Comparison of ENCODE assay signal across 16 cellular contexts in the genomic region with DNA sequence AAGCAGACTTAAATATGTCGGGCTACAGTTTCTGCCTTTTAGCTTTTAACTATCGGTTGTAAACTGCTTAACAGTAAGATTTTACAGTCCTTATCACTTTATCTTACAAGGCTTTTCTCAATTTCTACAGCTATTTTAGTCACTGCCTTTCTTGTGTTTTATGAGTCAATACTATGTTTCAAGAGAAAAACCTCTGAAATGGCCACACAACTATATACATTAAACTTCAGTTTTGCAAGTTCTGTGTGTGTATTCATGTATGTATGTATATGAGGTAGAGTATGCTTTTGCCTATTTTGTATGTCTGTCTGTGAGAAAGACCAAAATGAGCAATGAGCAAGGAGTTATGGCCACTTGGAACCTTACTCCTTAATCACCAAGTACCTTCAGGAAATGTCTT.
DNase-seq lines count a peak whose midpoint lies in the region; ATAC-seq, FAIRE-seq and TF ChIP-seq lines count a peak whose summit lies in the region.
"Had no signal": no experiment of that assay in that cellular context is flagged by ENCODE, and none has a peak within 500 bp of the region (broad histone marks: within the 10 kb centered on the region; RNA-seq: fewer than 3 reads in every experiment).

No MANE protein-coding gene starts in this region.

- H3K79me2 ChIP-seq in HepG2 (ENCODE audit: insufficient read depth, low read length) (no peaks in the 10 kb centered on the region), keratinocyte (ENCODE audit: control insufficient read depth, insufficient read depth, low read length) (no peaks in the 10 kb centered on the region)

- no peak overlapping the region for H2AFZ ChIP-seq in HepG2 (ENCODE audit: low read length)
- H2AFZ ChIP-seq in keratinocyte (ENCODE audit: control insufficient read depth, low read length): no peak overlapping the region

- H3K4me1 ChIP-seq in right lobe of liver (peaks cover 0 to 13% (median 5%) of the 10 kb centered on the region in 4 donors), HepG2 (ENCODE audit: insufficient read depth, low read length) (peaks cover 17% of the 10 kb centered on the region), keratinocyte (ENCODE audit: control insufficient read depth, extremely low read depth, insufficient read depth, low read length) (peaks cover 28% of the 10 kb centered on the region), sigmoid colon (peaks cover 0 to 31% (median 16%) of the 10 kb centered on the region in 4 donors)

- ATAC-seq in right lobe of liver (no peak), HepG2 (no peak)

- 67% methylated on average over 2 of the region's 2 CpGs for WGBS in right lobe of liver (ENCODE audit: insufficient coverage, low coverage, low lambda C conversion rate, missing lambda C conversion rate)
- 98% methylated on average over 2 of the region's 2 CpGs for WGBS in HepG2 (ENCODE audit: low lambda C conversion rate)
- WGBS in sigmoid colon, 2 donors: 17 to 63% methylated on average over 2 of the region's 2 CpGs

- H3K4me2 ChIP-seq in HepG2 (ENCODE audit: low read depth, low read length) (no peak overlapping the region), keratinocyte (ENCODE audit: control insufficient read depth, extremely low read depth, insufficient read depth, low read depth, low read length) (peak overlapping the region; percentile 98)

- H3K9me1 ChIP-seq in keratinocyte (ENCODE audit: control insufficient read depth, extremely low read depth, insufficient read depth, low read length): no peaks in the 10 kb centered on the region

- DNase-seq in right lobe of liver (no peak), HepG2 (ENCODE audit: low spot score) (no peak), keratinocyte (ENCODE audit: low read depth, low spot score) (no peak), sigmoid colon (no peak), DMS53 treated with DMSO at 0.1 percent for 48 hours (lab: John Stamatoyannopoulos, UW; ENCODE audit: unreplicated experiment) (no peak), hypothalamus (lab: John Stamatoyannopoulos, UW) (no peak), NCI-H2196 (lab: John Stamatoyannopoulos, UW; ENCODE audit: unreplicated experiment) (no peak)
- DNase-seq in stimulated activated CD8-positive, alpha-beta memory T cell treated with anti-CD3 and anti-CD28 coated beads, Interleukin-4, amount 100 ng/mL, for 48 hours: no peak
- DNase-seq: amygdala; Calu3; NCI-H1092; NCI-H2171; SIG-M5; stimulated activated CD4-positive, alpha-beta T cell treated with anti-CD3 and anti-CD28 coated beads, Interleukin-2, amount 100 ng/mL, for 24 hours had no signal

- FAIRE-seq in HepG2 (lab: Jason Lieb, UNC): no peak
- FAIRE-seq in keratinocyte (lab: Jason Lieb, UNC): no peak
- FAIRE-seq: GM18507, H1 had no signal

- dilution Hi-C loops in keratinocyte (cut with MboI; ENCODE audit: extremely low pct_ligation_motif_present, low sequenced_read_pairs): no loop called here

- TF ChIP-seq CTCF in right lobe of liver (IDR thresholded peaks at IDR 0.05): no peak
- TF ChIP-seq CTCF in HepG2 (CRISPR knock-in tag; IDR thresholded peaks at IDR 0.05): no peak
- no peak for TF ChIP-seq CTCF in keratinocyte (optimal IDR thresholded peaks at IDR 0.05 in 1 of 3, IDR thresholded peaks at IDR 0.05 in 1 of 3, conservative IDR thresholded peaks at IDR 0.05 in 1 of 3; ENCODE audit: extremely low read depth in 1 of 3, insufficient read depth in 2 of 3, low read length in 3 of 3)
- no peak for TF ChIP-seq CTCF in sigmoid colon (IDR thresholded peaks at IDR 0.05)

- intact Hi-C loops in right lobe of liver (cut with DNase I) (no loop called here), HepG2 (cut with micrococcal nuclease; ENCODE audit: unreplicated experiment) (no loop called here), sigmoid colon (cut with DNase I) (loop anchor here (5.0 kb wide), 1 partner anchor 33 kb away; no protein-coding TSS in a partner anchor)

- H4K20me1 ChIP-seq in HepG2 (ENCODE audit: insufficient read depth, low read length) (no peaks in the 10 kb centered on the region), keratinocyte (ENCODE audit: control insufficient read depth, extremely low read depth, insufficient read depth, low read length) (no peaks in the 10 kb centered on the region)

- TF ChIP-seq EP300 in HepG2 (IDR thresholded peaks at IDR 0.05; ENCODE audit: low read depth in 2 of 2, low read length in 2 of 2) (no peak), HepG2 (CRISPR knock-in tag; IDR thresholded peaks at IDR 0.05; ENCODE audit: borderline replicate concordance) (no peak), sigmoid colon (IDR thresholded peaks at IDR 0.05) (no peak)

- in situ Hi-C loops in HepG2 (cut with HindIII; ENCODE audit: extremely low pct_ligation_motif_present, low pct_unique_long_range_greater_than_20kb): no loop called here

- POLR2A ChIA-PET in HepG2 (lab: Yijun Ruan, JAX): no interaction called here

- H3K9ac ChIP-seq in HepG2 (ENCODE audit: insufficient read depth, low read depth, low read length): no peak overlapping the region
- H3K9ac ChIP-seq in keratinocyte (ENCODE audit: control insufficient read depth, extremely low read depth, insufficient read depth, low read length): no peak overlapping the region

- no peak for TF ChIP-seq RAD21 in HepG2 (CRISPR knock-in tag; IDR thresholded peaks at IDR 0.05)

- H3K27me3 ChIP-seq in right lobe of liver: no peaks in the 10 kb centered on the region
- no peaks in the 10 kb centered on the region for H3K27me3 ChIP-seq in HepG2 (ENCODE audit: control insufficient read depth in 1 of 2, insufficient read depth in 2 of 2, low read length in 2 of 2)
- no peaks in the 10 kb centered on the region for H3K27me3 ChIP-seq in keratinocyte (ENCODE audit: control insufficient read depth, extremely low read depth, insufficient read depth, low read length)
- no peaks in the 10 kb centered on the region for H3K27me3 ChIP-seq in sigmoid colon

- H3K36me3 ChIP-seq in right lobe of liver (no peaks in the 10 kb centered on the region), HepG2 (replicated peaks in 1 of 2; ENCODE audit: control insufficient read depth in 1 of 2, insufficient read depth in 2 of 2, low read length in 2 of 2) (0 out of 5 replicates have a peak, but pooled peaks cover 0 to 3% of the 10 kb centered on the region in 2 experiments), keratinocyte (ENCODE audit: control insufficient read depth in 2 of 2, extremely low read depth in 1 of 2, insufficient read depth in 2 of 2, low read length in 2 of 2) (no peaks in the 10 kb centered on the region), sigmoid colon (no peaks in the 10 kb centered on the region)

- H3K4me3 ChIP-seq in right lobe of liver (peak overlapping the region in 2 of 3 donors; percentile 20 to 27), HepG2 (replicated peaks in 1 of 3; ENCODE audit: insufficient read depth in 1 of 3, low read depth in 2 of 3, low read length in 3 of 3) (no peak overlapping the region), keratinocyte (ENCODE audit: control insufficient read depth in 2 of 3, extremely low read depth in 1 of 3, insufficient read depth in 2 of 3, low read depth in 1 of 3, low read length in 3 of 3) (no peak overlapping the region), sigmoid colon (peak overlapping the region; percentile 58 to 60 (median 59))

- peak overlapping the region; percentile 4 to 58 (median 37) for H3K27ac ChIP-seq in right lobe of liver
- H3K27ac ChIP-seq in HepG2 (ENCODE audit: extremely low read length, insufficient read depth, low read length): no peak overlapping the region
- H3K27ac ChIP-seq in keratinocyte (ENCODE audit: control insufficient read depth, insufficient read depth, low read length): no peak overlapping the region
- H3K27ac ChIP-seq in sigmoid colon: peak overlapping the region; percentile 84 to 94 (median 89)

- no TSS peak for BruUV-seq in HepG2 (replicated peaks; lab: Mats Ljungman, UMichigan)

- H3K9me3 ChIP-seq in right lobe of liver (no peaks in the 10 kb centered on the region), HepG2 (ENCODE audit: low read length) (no peaks in the 10 kb centered on the region), keratinocyte (ENCODE audit: control insufficient read depth, low read depth, low read length) (no peaks in the 10 kb centered on the region), sigmoid colon (no peaks in the 10 kb centered on the region)

- CTCF ChIA-PET in HepG2 (lab: Yijun Ruan, JAX; ENCODE audit: low intra/inter-chr PET ratio, low total read pairs): no interaction called here

- no peak for TF ChIP-seq POLR2A in right lobe of liver (IDR thresholded peaks at IDR 0.05)
- TF ChIP-seq POLR2A in HepG2 (IDR thresholded peaks at IDR 0.05; ENCODE audit: insufficient read depth in 1 of 2, low read depth in 2 of 2, low read length in 2 of 2): no peak
- no peak for TF ChIP-seq POLR2A in sigmoid colon (IDR thresholded peaks at IDR 0.05)

TF ChIP-seq in HepG2, 621 proteins besides CTCF, POLR2A, EP300 and RAD21 (continues in another document):
- TF ChIP-seq MEF2D (CRISPR knock-in tag; IDR thresholded peaks at IDR 0.05) (no peak), ZSCAN22 (CRISPR knock-in tag; IDR thresholded peaks at IDR 0.05) (no peak), ZBTB37 (CRISPR knock-in tag; IDR thresholded peaks at IDR 0.05) (no peak), KDM6A (CRISPR knock-in tag; IDR thresholded peaks at IDR 0.05; ENCODE audit: low read depth) (no peak), SP5 (CRISPR knock-in tag; IDR thresholded peaks at IDR 0.05; ENCODE audit: borderline replicate concordance, low read depth) (no peak), POLR2AphosphoS2 (IDR thresholded peaks at IDR 0.05; ENCODE audit: low read depth, low read length) (no peak)

Comparison
In these comparisons a context has a peak if more than half of its experiments do, and no peak if none do; other contexts are left out.
1. H3K27ac ChIP-seq: peak in right lobe of liver (3 of 3) and sigmoid colon (4 of 4); none in HepG2 (single experiment) and keratinocyte (single experiment).
2. H3K4me3 ChIP-seq: peak in right lobe of liver (2 of 3) and sigmoid colon (4 of 4); none in HepG2 (0 of 3) and keratinocyte (0 of 3).